Comparison of ENCODE assay signal across 23 cellular contexts in genomic region chr16:10564591-10564990, GRCh38. TPM values are rescaled to one million over a fixed set of nuclear protein-coding genes. Genes with fewer than 3 reads are reported as not detected.
DNase-seq lines count a peak whose midpoint lies in the region; ATAC-seq and TF ChIP-seq lines count a peak whose summit lies in the region.
"Had no signal": no experiment of that assay in that cellular context is flagged by ENCODE, and none has a peak within 500 bp of the region (broad histone marks: within the 10 kb centered on the region; RNA-seq: fewer than 3 reads in every experiment).

No MANE protein-coding gene starts in this region.

- peak overlapping the region in 1 of 2 donors; percentile 11 for H3K4me3 ChIP-seq in ascending aorta
- no peak overlapping the region for H3K4me3 ChIP-seq in lower lobe of right lung
- H3K4me3 ChIP-seq in thoracic aorta: peak overlapping the region; percentile 17
- H3K4me3 ChIP-seq: GM23338, suprapubic skin had no signal

- peaks cover 19 to 78% of the 10 kb centered on the region in 2 donors for H3K4me1 ChIP-seq in ascending aorta
- H3K4me1 ChIP-seq in lower lobe of right lung: peaks cover 70% of the 10 kb centered on the region
- peaks cover 44 to 98% of the 10 kb centered on the region in 2 donors for H3K4me1 ChIP-seq in thoracic aorta (ENCODE audit: control insufficient read depth in 1 of 2, low read depth in 2 of 2)

- TF ChIP-seq CTCF in ascending aorta (IDR thresholded peaks at IDR 0.05) (no peak), lower lobe of right lung (IDR thresholded peaks at IDR 0.05) (no peak), thoracic aorta (IDR thresholded peaks at IDR 0.05) (no peak)

- ATAC-seq in lower lobe of right lung (no peak), thoracic aorta (ENCODE audit: insufficient number of reproducible peaks, low FRiP score, low read depth) (peak; percentile 31)
- ATAC-seq: activated CD4-positive, alpha-beta T cell treated with anti-CD3 and anti-CD28 coated beads for 36 hours; GM23338; naive thymus-derived CD8-positive, alpha-beta T cell; stimulated activated memory B cell treated with anti-CD40 and anti-IgM and Interleukin-4, amounts not matched to agents 10 μg/mL and 1 μg/mL and 100 μg/mL, for 72 hours had no signal

- peak overlapping the region; percentile 79 to 93 for H3K27ac ChIP-seq in ascending aorta
- H3K27ac ChIP-seq in lower lobe of right lung: peak overlapping the region; percentile 57
- peak overlapping the region; percentile 81 to 87 for H3K27ac ChIP-seq in thoracic aorta
- H3K27ac ChIP-seq: brain microvascular endothelial cell, suprapubic skin had no signal

- peak; percentile 57 for DNase-seq in KBM-7
- DNase-seq in ascending aorta (ENCODE audit: low spot score in 2 of 2): peak in 1 of 2 donors; percentile 87
- no peak for DNase-seq in lower lobe of right lung
- no peak for DNase-seq in thoracic aorta (ENCODE audit: low spot score)
- DNase-seq in activated CD4-positive, alpha-beta T cell treated with anti-CD3 and anti-CD28 coated beads, Interleukin-2, amount 50 U/mL, for 1 hour: no peak
- DNase-seq in NK-92 treated with Interleukin-12 subunit alpha and Interleukin-12 subunit beta, amount 100 ng/mL, for 24 hours (lab: John Stamatoyannopoulos, UW): no peak
- DNase-seq in NCI-H2029 (lab: John Stamatoyannopoulos, UW): no peak
- DNase-seq: ACHN; activated CD4-positive, alpha-beta T cell treated with anti-CD3 and anti-CD28 coated beads for 36 hours; activated naive CD4-positive, alpha-beta T cell treated with anti-CD3 and anti-CD28 coated beads, Interleukin-2, amount 50 U/mL, for 16 hours; brain microvascular endothelial cell; DMS 273 treated with DMSO at 0.1 percent for 48 hours; glutamatergic neuron; naive thymus-derived CD8-positive, alpha-beta T cell; NCI-H1092 treated with DMSO at 0.1 percent for 48 hours; NCI-H1930; NCI-H526; nucleus accumbens; SHP77; T-helper 2 cell had no signal

- H3K36me3 ChIP-seq in ascending aorta (no peaks in the 10 kb centered on the region), lower lobe of right lung (peaks cover 15% of the 10 kb centered on the region), thoracic aorta (no peaks in the 10 kb centered on the region)
- H3K36me3 ChIP-seq: brain microvascular endothelial cell had no signal

- H3K27me3 ChIP-seq in ascending aorta (no peaks in the 10 kb centered on the region), lower lobe of right lung (ENCODE audit: low read depth) (no peaks in the 10 kb centered on the region), thoracic aorta (replicated peaks; ENCODE audit: insufficient read depth) (no peaks in the 10 kb centered on the region)
- H3K27me3 ChIP-seq: brain microvascular endothelial cell, suprapubic skin had no signal

- in situ Hi-C loops in KBM-7 (cut with MboI; ENCODE audit: low pct_unique_long_range_greater_than_20kb, low sequenced_read_pairs): no loop called here

- intact Hi-C loops in ascending aorta (cut with DNase I) (loop anchor here (5.0 kb wide), 1 partner anchor 353 kb away; no protein-coding TSS in a partner anchor), lower lobe of right lung (cut with DNase I) (no loop called here)

- peaks cover 4 to 7% of the 10 kb centered on the region in 2 donors for H3K9me3 ChIP-seq in ascending aorta
- no peaks in the 10 kb centered on the region for H3K9me3 ChIP-seq in lower lobe of right lung
- H3K9me3 ChIP-seq in thoracic aorta: no peaks in the 10 kb centered on the region
- H3K9me3 ChIP-seq: suprapubic skin had no signal

RNA-seq across cellular contexts. Expression of gene EMP2, which starts 15.8 kb away (rescaled TPM):
- total RNA-seq in ascending aorta: 49.2 TPM
- 518 TPM for total RNA-seq in lower lobe of right lung
- total RNA-seq in thoracic aorta: 100 to 1,000 TPM in 1 of 2 donors, 10 to 100 TPM in 1; 84.7 to 110 TPM
- total RNA-seq: activated CD4-positive, alpha-beta T cell treated with anti-CD3 and anti-CD28 coated beads for 36 hours; naive thymus-derived CD8-positive, alpha-beta T cell had no signal
